ENCODE assay signal across 8 cellular contexts in the genomic region with DNA sequence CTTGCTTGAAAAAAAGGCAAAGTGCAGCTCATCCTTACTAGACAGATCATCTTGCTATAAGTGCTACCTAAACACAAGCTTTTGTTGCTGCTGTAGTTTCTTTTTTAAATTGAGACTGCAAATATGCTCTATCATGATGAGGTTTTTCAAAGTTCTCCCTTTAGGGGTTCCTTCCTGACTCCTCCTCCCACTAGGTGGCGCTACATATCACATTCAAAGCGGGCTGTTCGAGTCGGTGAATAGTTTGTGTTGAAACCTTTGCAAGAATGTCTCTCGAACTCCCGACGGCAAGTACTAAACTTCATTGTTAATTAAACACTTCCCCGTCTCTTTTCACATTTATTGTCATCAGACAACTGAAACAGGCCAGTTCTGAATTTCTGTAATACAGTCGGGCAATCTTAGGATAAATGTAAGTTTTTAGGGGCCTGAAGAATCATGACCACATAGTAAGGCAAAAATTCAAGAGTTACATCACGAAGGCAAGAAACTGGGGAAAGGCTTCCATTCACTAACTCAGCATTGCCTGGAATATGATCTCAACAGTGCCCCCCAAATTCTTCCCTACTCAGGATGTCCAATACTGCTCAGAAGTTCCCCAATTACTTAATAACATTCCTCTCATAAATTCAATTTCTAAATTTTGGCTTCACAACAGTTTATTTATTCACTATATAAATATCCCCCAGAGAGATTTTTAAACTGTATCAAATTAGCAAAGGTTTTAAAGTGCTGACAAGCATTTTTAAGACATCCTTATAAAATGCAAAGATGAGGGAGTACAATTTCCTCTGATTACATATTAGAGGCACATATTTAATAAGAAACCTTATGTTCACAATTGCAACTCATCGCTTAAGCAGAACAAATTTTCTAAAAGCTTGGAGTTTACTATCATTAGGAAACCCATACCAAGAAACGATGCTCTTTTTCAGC. TPM values are rescaled to one million over a fixed set of nuclear protein-coding genes. Genes with fewer than 3 reads are reported as not detected.
A peak's percentile ranks its signal among the peaks of the same experiment; 100 is the strongest.
DNase-seq lines count a peak whose midpoint lies in the region; ATAC-seq and TF ChIP-seq lines count a peak whose summit lies in the region.

No MANE protein-coding gene starts in this region.

- no peak overlapping the region for H3K27ac Mint-ChIP-seq in CD4-positive, alpha-beta memory T cell
- no peak overlapping the region for H3K27ac Mint-ChIP-seq in activated CD8-positive, alpha-beta T cell treated with anti-CD3 and anti-CD28 coated beads for 36 hours

- H3K4me2 ChIP-seq in mesendoderm (ENCODE audit: low read length), result no peak overlapping the region

- no peak overlapping the region for H3K23ac ChIP-seq in mesendoderm (ENCODE audit: low read length)

- H3K4me1 Mint-ChIP-seq in CD4-positive, alpha-beta memory T cell, result peaks cover 3 to 10% (median 7%) of the 10 kb centered on the region in 4 donors
- H3K4me1 Mint-ChIP-seq in activated CD8-positive, alpha-beta T cell treated with anti-CD3 and anti-CD28 coated beads for 36 hours (ENCODE audit: low read depth), result peaks cover 5% of the 10 kb centered on the region

- no peaks in the 10 kb centered on the region for H3K36me3 Mint-ChIP-seq in CD4-positive, alpha-beta memory T cell
- no peaks in the 10 kb centered on the region for H3K36me3 Mint-ChIP-seq in activated CD8-positive, alpha-beta T cell treated with anti-CD3 and anti-CD28 coated beads for 36 hours (ENCODE audit: low read depth)

- H3K79me2 ChIP-seq in mesendoderm (ENCODE audit: control insufficient read depth, insufficient read depth, low read length), result peaks cover 18% of the 10 kb centered on the region

- H3K4me1 ChIP-seq in CD4-positive, alpha-beta memory T cell (ENCODE audit: insufficient read depth, low read length), result no peaks in the 10 kb centered on the region
- no peaks in the 10 kb centered on the region for H3K4me1 ChIP-seq in mesendoderm (ENCODE audit: control insufficient read depth, low read depth, low read length)

- no peak overlapping the region for H2BK15ac ChIP-seq in mesendoderm (replicated peaks; ENCODE audit: low read depth)

- H3K56ac ChIP-seq in mesendoderm (ENCODE audit: low read length), result no peak overlapping the region

- intact Hi-C loops in CD4-positive, alpha-beta memory T cell (cut with micrococcal nuclease), result loop anchor here (1.0 to 10.0 kb wide), 8 partner anchors 258 to 1620 kb away; partner anchors contain the start of gene COX10
- intact Hi-C loops in activated CD8-positive, alpha-beta T cell treated with anti-CD3 and anti-CD28 coated beads for 36 hours (cut with micrococcal nuclease), result loop anchor here (5.0 kb wide), 2 partner anchors 707 to 1332 kb away; partner anchors contain the start of gene HS3ST3B1

- H3K4me3 Mint-ChIP-seq in CD4-positive, alpha-beta memory T cell, result no peak overlapping the region
- H3K4me3 Mint-ChIP-seq in activated CD8-positive, alpha-beta T cell treated with anti-CD3 and anti-CD28 coated beads for 36 hours, result no peak overlapping the region

- H3K27ac ChIP-seq in CD4-positive, alpha-beta memory T cell (ENCODE audit: low read depth, low read length), result no peak overlapping the region
- H3K27ac ChIP-seq in mesendoderm (ENCODE audit: low read depth, low read length), result no peak overlapping the region

- no peak overlapping the region for H3K4me3 ChIP-seq in CD4-positive, alpha-beta memory T cell (ENCODE audit: low read length in 2 of 2)
- no peak overlapping the region for H3K4me3 ChIP-seq in mesendoderm (ENCODE audit: low read length)

- peaks cover 13 to 17% of the 10 kb centered on the region in 2 donors for H3K27me3 Mint-ChIP-seq in CD4-positive, alpha-beta memory T cell
- H3K27me3 Mint-ChIP-seq in activated CD8-positive, alpha-beta T cell treated with anti-CD3 and anti-CD28 coated beads for 36 hours, result peaks cover 20% of the 10 kb centered on the region

- peak overlapping the region; percentile 28 for H3K9ac ChIP-seq in mesendoderm (ENCODE audit: low read length)

- H3K9me3 Mint-ChIP-seq in CD4-positive, alpha-beta memory T cell, result no peaks in the 10 kb centered on the region
- H3K9me3 Mint-ChIP-seq in activated CD8-positive, alpha-beta T cell treated with anti-CD3 and anti-CD28 coated beads for 36 hours, result no peaks in the 10 kb centered on the region

- POLR2A ChIA-PET in CD4-positive, alpha-beta memory T cell (lab: Charles Lee; ENCODE audit: partially characterized antibody), result no interaction called here
- POLR2A ChIA-PET in activated CD8-positive, alpha-beta T cell treated with anti-CD3 and anti-CD28 coated beads for 36 hours (lab: Charles Lee), result interaction anchor here (0.7 kb wide), 1 partner anchor 113 kb away, joined by 4 read pairs; no protein-coding TSS in a partner anchor

- H2BK120ac ChIP-seq in mesendoderm (ENCODE audit: low read depth, low read length), result no peak overlapping the region

- H3K18ac ChIP-seq in mesendoderm (ENCODE audit: low read length), result no peak overlapping the region

- H3K27me3 ChIP-seq in CD4-positive, alpha-beta memory T cell (ENCODE audit: insufficient read depth, low read length), result peaks cover 22% of the 10 kb centered on the region
- no peaks in the 10 kb centered on the region for H3K27me3 ChIP-seq in mesendoderm (ENCODE audit: insufficient read depth, low read length, poor library complexity)

- H2BK5ac ChIP-seq in mesendoderm (ENCODE audit: low read length), result no peak overlapping the region

- no peak overlapping the region for H4K5ac ChIP-seq in mesendoderm (ENCODE audit: low read length)

- H2AK5ac ChIP-seq in mesendoderm (ENCODE audit: low read length), result no peak overlapping the region

- H3K4ac ChIP-seq in mesendoderm (ENCODE audit: low read depth, low read length), result no peak overlapping the region

- no peak overlapping the region for H4K8ac ChIP-seq in mesendoderm (ENCODE audit: low read depth, low read length)

- H3K9me3 ChIP-seq in CD4-positive, alpha-beta memory T cell (ENCODE audit: control insufficient read depth in 1 of 2, low read length in 2 of 2), result no peaks in the 10 kb centered on the region

- no CpG with 5 or more reads among the region's 12 CpGs for WGBS in mesendoderm (ENCODE audit: extremely low coverage, insufficient coverage, low lambda C conversion rate)

- H3K36me3 ChIP-seq in CD4-positive, alpha-beta memory T cell (ENCODE audit: insufficient read depth, low read length), result no peaks in the 10 kb centered on the region
- no peaks in the 10 kb centered on the region for H3K36me3 ChIP-seq in mesendoderm (ENCODE audit: control insufficient read depth, insufficient read depth, low read length)

- CTCF ChIA-PET in CD4-positive, alpha-beta memory T cell (lab: Charles Lee; ENCODE audit: partially characterized antibody), result interaction anchor here (0.6 to 7.0 kb wide), 18 partner anchors 9 to 1336 kb away, joined by 3 to 85 read pairs (median 3); partner anchors contain the start of gene HS3ST3B1
- CTCF ChIA-PET in activated CD8-positive, alpha-beta T cell treated with anti-CD3 and anti-CD28 coated beads for 36 hours (lab: Charles Lee), result interaction anchor here (0.6 to 1.9 kb wide), 25 partner anchors 8 to 1576 kb away, joined by 3 to 5 read pairs (median 3); no protein-coding TSS in a partner anchor

- peak; percentile 69 for ATAC-seq in activated CD8-positive, alpha-beta T cell treated with anti-CD3 and anti-CD28 coated beads for 36 hours
- no peak for ATAC-seq in HG03520 (IDR thresholded peaks at IDR 0.05; ENCODE audit: unreplicated experiment)

- DNase-seq in CD4-positive, alpha-beta memory T cell, result peak; percentile 76 to 84 (median 80)
- DNase-seq in HCEC 1CT (peak; percentile 67), NCI-H774 (lab: John Stamatoyannopoulos, UW) (peak; percentile 17), mesendoderm (peak; percentile 92)
- peak; percentile 86 for DNase-seq in activated CD8-positive, alpha-beta T cell treated with anti-CD3 and anti-CD28 coated beads for 36 hours
- DNase-seq in effector CD8-positive, alpha-beta T cell (lab: John Stamatoyannopoulos, UW), result peak; percentile 63
- peak; percentile 59 to 65 for DNase-seq in stimulated activated CD8-positive, alpha-beta memory T cell treated with anti-CD3 and anti-CD28 coated beads, Interleukin-2, amount 100 ng/mL, for 48 hours (ENCODE audit: low read depth in 2 of 2)

- peak; percentile 79 for TF ChIP-seq CTCF in activated CD8-positive, alpha-beta T cell treated with anti-CD3 and anti-CD28 coated beads for 36 hours (IDR thresholded peaks at IDR 0.05)

- H3K79me1 ChIP-seq in mesendoderm (ENCODE audit: low read length), result peaks cover 13% of the 10 kb centered on the region

RNA-seq across cellular contexts. Expression of gene HS3ST3A1, which starts 6.7 kb away (rescaled TPM):
- 1 to 10 TPM; 4.2 to 4.4 TPM for total RNA-seq in CD4-positive, alpha-beta memory T cell
- 1 to 10 TPM; 1.8 to 2.0 TPM for polyA plus RNA-seq in CD4-positive, alpha-beta memory T cell
- total RNA-seq in activated CD8-positive, alpha-beta T cell treated with anti-CD3 and anti-CD28 coated beads for 36 hours, result under 1 TPM in 1 of 2 experiments, not detected in 1; 0.11 TPM
- 12.0 TPM for polyA plus RNA-seq in mesendoderm (2013, experiment 1 of 2)
- 10.6 TPM for polyA plus RNA-seq in mesendoderm (2013, experiment 2 of 2)

Comparison
In these comparisons a context has a peak if more than half of its experiments do, and no peak if none do; other contexts are left out.
1. DNase-seq: peak in every context shown above with its lines; median percentile 92 in mesendoderm; 86 in activated CD8-positive, alpha-beta T cell treated with anti-CD3 and anti-CD28 coated beads for 36 hours; 80 in CD4-positive, alpha-beta memory T cell; 67 in HCEC 1CT; 63 in effector CD8-positive, alpha-beta T cell; 62 in stimulated activated CD8-positive, alpha-beta memory T cell treated with anti-CD3 and anti-CD28 coated beads, Interleukin-2, amount 100 ng/mL, for 48 hours; 17 in NCI-H774.
2. RNA of gene HS3ST3A1, which starts 6.7 kb away (total RNA-seq): 4.2 to 4.4 TPM in CD4-positive, alpha-beta memory T cell; 0.11 TPM in activated CD8-positive, alpha-beta T cell treated with anti-CD3 and anti-CD28 coated beads for 36 hours; every median in the first group is over 4 times any median in the second.